ENCODE assay signal across 17 cellular contexts in the genomic region with DNA sequence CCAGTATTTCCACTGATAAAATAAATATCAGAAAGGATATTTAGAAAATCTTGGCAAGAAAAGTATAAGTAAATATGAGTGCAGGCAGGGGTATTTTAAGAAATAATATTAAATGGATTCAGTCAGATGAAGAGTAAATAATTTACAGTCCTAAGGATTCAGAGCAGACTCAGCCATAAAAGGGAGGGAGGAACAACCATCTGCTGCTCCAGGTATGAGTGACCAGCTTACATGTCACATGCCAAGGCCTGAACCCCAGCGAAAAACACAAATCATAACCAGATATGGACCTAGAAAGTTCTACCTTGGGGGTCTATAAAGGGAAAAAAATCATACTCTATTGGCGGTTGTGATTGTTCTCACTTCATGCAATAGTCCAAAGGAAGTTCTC.
DNase-seq lines count a peak whose midpoint lies in the region; ATAC-seq, FAIRE-seq and TF ChIP-seq lines count a peak whose summit lies in the region.
"Had no signal": no experiment of that assay in that cellular context is flagged by ENCODE, and none has a peak within 500 bp of the region (broad histone marks: within the 10 kb centered on the region; RNA-seq: fewer than 3 reads in every experiment).

No MANE protein-coding gene starts in this region.

- TF ChIP-seq POLR2A in breast epithelium (IDR thresholded peaks at IDR 0.05) (no peak), gastroesophageal sphincter (IDR thresholded peaks at IDR 0.05) (no peak), spleen (IDR thresholded peaks at IDR 0.05) (no peak)

- peaks cover 74% of the 10 kb centered on the region for H3K27me3 Mint-ChIP-seq in MCF 10A (ENCODE audit: insufficient read depth, unreplicated experiment)

- H3K27ac ChIP-seq in breast epithelium (no peak overlapping the region), gastroesophageal sphincter (peak overlapping the region; percentile 47 to 76 (median 72)), spleen (no peak overlapping the region)
- H3K27ac ChIP-seq: skin epidermis, tibial nerve had no signal

- no peaks in the 10 kb centered on the region for H3K4me1 ChIP-seq in breast epithelium
- H3K4me1 ChIP-seq in gastroesophageal sphincter, result peaks cover 0 to 21% (median 0%) of the 10 kb centered on the region in 3 donors
- H3K4me1 ChIP-seq in spleen, result no peaks in the 10 kb centered on the region
- H3K4me1 ChIP-seq: tibial nerve had no signal

- no TSS peak for BruUV-seq in MCF 10A (replicated peaks; lab: Mats Ljungman, UMichigan)

- H3K9me3 Mint-ChIP-seq in MCF 10A (ENCODE audit: unreplicated experiment), result no peaks in the 10 kb centered on the region
- H3K9me3 Mint-ChIP-seq: CD8-positive, alpha-beta T cell; stimulated activated effector memory CD8-positive, alpha-beta T cell treated with anti-CD3 and anti-CD28 coated beads, Interleukin-12 subunit alpha, Interleukin-12 subunit beta, amount 100 ng/mL, for 72 hours had no signal

- WGBS in gastroesophageal sphincter (ENCODE audit: low coverage in 1 of 2), 2 donors, result 17 to 21% methylated on average over 2 of the region's 2 CpGs
- 25 to 39% (median 32%) methylated on average over 2 of the region's 2 CpGs for whole genome bisulfite sequencing in spleen, 5 donors

- peaks cover 53% of the 10 kb centered on the region for H3K4me1 Mint-ChIP-seq in MCF 10A (ENCODE audit: insufficient read depth, unreplicated experiment)
- H3K4me1 Mint-ChIP-seq: GM23338; stimulated activated effector memory CD8-positive, alpha-beta T cell treated with anti-CD3 and anti-CD28 coated beads, Interleukin-12 subunit alpha, Interleukin-12 subunit beta, amount 100 ng/mL, for 72 hours had no signal

- H3K27me3 ChIP-seq in breast epithelium (peaks cover 0 to 54% of the 10 kb centered on the region in 2 donors), gastroesophageal sphincter (no peaks in the 10 kb centered on the region), spleen (replicated peaks in 1 of 7) (peaks cover 0 to 18% (median 0%) of the 10 kb centered on the region in 7 donors)

- H3K36me3 ChIP-seq in breast epithelium, result no peaks in the 10 kb centered on the region
- no peaks in the 10 kb centered on the region for H3K36me3 ChIP-seq in gastroesophageal sphincter
- H3K36me3 ChIP-seq in spleen, result no peaks in the 10 kb centered on the region
- H3K36me3 ChIP-seq: tibial nerve had no signal

- DNase-seq in MCF 10A (ENCODE audit: unreplicated experiment), result no peak
- DNase-seq in breast epithelium (ENCODE audit: low spot score in 2 of 2), result no peak
- DNase-seq in GF-D8 (lab: John Stamatoyannopoulos, UW), result no peak
- DNase-seq in spleen, result no peak
- DNase-seq in urothelium cell line (ENCODE audit: low spot score), result no peak
- DNase-seq in NCI-H82 treated with DMSO at 0.1 percent for 48 hours (lab: John Stamatoyannopoulos, UW; ENCODE audit: unreplicated experiment), result no peak
- DNase-seq: activated CD4-positive, alpha-beta T cell treated with anti-CD3 and anti-CD28 coated beads for 4 hours; activated naive CD4-positive, alpha-beta T cell treated with anti-CD3 and anti-CD28 coated beads, Interleukin-2, amount 50 U/mL, for 16 hours; CD8-positive, alpha-beta T cell had no signal

- FAIRE-seq in urothelium cell line (lab: Jason Lieb, UNC), result no peak
- FAIRE-seq: GM12878 had no signal

- H3K36me3 Mint-ChIP-seq in MCF 10A (ENCODE audit: insufficient read depth, unreplicated experiment), result peaks cover 6% of the 10 kb centered on the region
- H3K36me3 Mint-ChIP-seq: brain; CD8-positive, alpha-beta T cell; stimulated activated effector memory CD8-positive, alpha-beta T cell treated with anti-CD3 and anti-CD28 coated beads, Interleukin-12 subunit alpha, Interleukin-12 subunit beta, amount 100 ng/mL, for 72 hours had no signal

- POLR2A ChIA-PET in MCF 10A (lab: Yijun Ruan, JAX), result interaction anchor here (0.6 to 3.1 kb wide), 8 partner anchors 10 to 168 kb away, joined by 3 to 28 read pairs (median 3); no protein-coding TSS in a partner anchor

- CTCF ChIA-PET in MCF 10A (lab: Yijun Ruan, JAX), result interaction anchor here (0.8 kb wide), 1 partner anchor 30 kb away, joined by 3 read pairs; no protein-coding TSS in a partner anchor

- TF ChIP-seq EP300 in gastroesophageal sphincter (IDR thresholded peaks at IDR 0.05), result no peak

- H3K9me3 ChIP-seq in breast epithelium (no peaks in the 10 kb centered on the region), gastroesophageal sphincter (no peaks in the 10 kb centered on the region), spleen (no peaks in the 10 kb centered on the region)
- H3K9me3 ChIP-seq: tibial nerve had no signal

- TF ChIP-seq CTCF in MCF 10A (IDR thresholded peaks at IDR 0.05; ENCODE audit: unreplicated experiment) (no peak), breast epithelium (IDR thresholded peaks at IDR 0.05) (no peak), gastroesophageal sphincter (IDR thresholded peaks at IDR 0.05) (no peak), spleen (IDR thresholded peaks at IDR 0.05 in 8 of 11, conservative IDR thresholded peaks at IDR 0.05 in 3 of 11) (no peak)

- intact Hi-C loops in MCF 10A (cut with micrococcal nuclease) (no loop called here), breast epithelium (cut with DNase I; ENCODE audit: low total_unique reads) (no loop called here), spleen (cut with DNase I; ENCODE audit: low total_unique reads) (no loop called here)

- H3K4me3 ChIP-seq in breast epithelium (no peak overlapping the region), gastroesophageal sphincter (no peak overlapping the region), spleen (no peak overlapping the region)
- H3K4me3 ChIP-seq: GM12878, GM23338, skin epidermis, tibial nerve had no signal

- ATAC-seq in HG03432 (IDR thresholded peaks at IDR 0.05; ENCODE audit: unreplicated experiment) (peak; percentile 42), gastroesophageal sphincter (no peak)
- ATAC-seq: CD8-positive, alpha-beta T cell; GM23338; stimulated activated effector memory CD8-positive, alpha-beta T cell treated with anti-CD3 and anti-CD28 coated beads, Interleukin-12 subunit alpha, Interleukin-12 subunit beta, amount 100 ng/mL, for 72 hours had no signal

- no peak overlapping the region for H3K4me3 Mint-ChIP-seq in MCF 10A (ENCODE audit: unreplicated experiment)
- H3K4me3 Mint-ChIP-seq: brain; CD8-positive, alpha-beta T cell; GM23338; stimulated activated effector memory CD8-positive, alpha-beta T cell treated with anti-CD3 and anti-CD28 coated beads, Interleukin-12 subunit alpha, Interleukin-12 subunit beta, amount 100 ng/mL, for 72 hours had no signal

- peak overlapping the region; percentile 93 for H3K27ac Mint-ChIP-seq in MCF 10A (ENCODE audit: low read depth, unreplicated experiment)
- H3K27ac Mint-ChIP-seq: CD8-positive, alpha-beta T cell; GM23338; stimulated activated effector memory CD8-positive, alpha-beta T cell treated with anti-CD3 and anti-CD28 coated beads, Interleukin-12 subunit alpha, Interleukin-12 subunit beta, amount 100 ng/mL, for 72 hours had no signal

Comparison
In these comparisons a context has a peak if more than half of its experiments do, and no peak if none do; other contexts are left out.
1. H3K27ac ChIP-seq: peak in gastroesophageal sphincter (4 of 4); none in breast epithelium (0 of 2) and spleen (0 of 8).